ENCODE assay signal across 13 cellular contexts in the genomic region with DNA sequence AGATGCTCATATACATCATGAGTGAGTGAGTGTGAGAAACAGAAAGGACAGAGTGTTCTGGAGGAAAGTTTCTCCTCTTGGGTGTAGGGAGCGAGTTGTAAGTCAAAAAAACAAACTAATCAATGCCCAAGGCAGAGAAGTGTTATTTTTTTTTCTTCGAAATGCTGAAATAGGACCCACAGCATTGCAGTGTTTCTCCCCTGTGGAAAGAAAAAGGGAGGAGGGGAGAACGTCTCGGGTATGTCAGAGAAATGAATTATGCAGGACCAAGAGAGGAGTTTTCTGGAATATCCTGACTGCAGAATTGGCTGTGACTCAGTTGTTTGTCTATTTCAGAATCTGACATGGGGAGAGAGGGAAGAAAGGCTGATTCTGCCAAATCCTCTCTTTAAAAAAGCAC.
DNase-seq lines count a peak whose midpoint lies in the region; TF ChIP-seq lines count a peak whose summit lies in the region.
"Had no signal": no experiment of that assay in that cellular context is flagged by ENCODE, and none has a peak within 500 bp of the region (broad histone marks: within the 10 kb centered on the region; RNA-seq: fewer than 3 reads in every experiment).

No MANE protein-coding gene starts in this region.

- in situ Hi-C loops in ACHN (cut with HindIII; ENCODE audit: low pct_ligation_motif_present, low pct_unique_long_range_greater_than_20kb, low sequenced_read_pairs) = no loop called here

- DNase-seq in AG10803 (ENCODE audit: low read depth) (peak; percentile 16), amniotic epithelial cell (ENCODE audit: low read depth) (peak; percentile 55), fibroblast of villous mesenchyme (ENCODE audit: low read depth) (peak; percentile 13), osteoblast (ENCODE audit: insufficient read length, low spot score, missing footprints) (no peak), NCI-H510A treated with DMSO at 0.1 percent for 48 hours (lab: John Stamatoyannopoulos, UW) (no peak), DMS114 treated with DMSO at 0.1 percent for 48 hours (lab: John Stamatoyannopoulos, UW; ENCODE audit: unreplicated experiment) (no peak), ACHN (no peak), HK-2 (ENCODE audit: unreplicated experiment) (no peak)
- DNase-seq: NCI-H1092, stomach had no signal

- no peaks in the 10 kb centered on the region for H3K36me3 ChIP-seq in osteoblast (ENCODE audit: insufficient read depth, low read length)
- H3K36me3 ChIP-seq: ascending aorta, esophagus muscularis mucosa, stomach had no signal

- no peaks in the 10 kb centered on the region for H3K79me2 ChIP-seq in osteoblast (ENCODE audit: insufficient read depth, low read length)

- peaks cover 33% of the 10 kb centered on the region for H3K4me1 ChIP-seq in osteoblast (ENCODE audit: insufficient read depth, low read length)
- H3K4me1 ChIP-seq: ascending aorta, esophagus muscularis mucosa, stomach had no signal

- H4K20me1 ChIP-seq in osteoblast (ENCODE audit: insufficient read depth, low read length) = no peaks in the 10 kb centered on the region

- peak overlapping the region; percentile 93 for H3K27ac ChIP-seq in osteoblast (ENCODE audit: low read depth, low read length)
- H3K27ac ChIP-seq: stomach had no signal

- peak overlapping the region; percentile 88 for H3K4me2 ChIP-seq in osteoblast (ENCODE audit: insufficient read depth, low read length)

- H2AFZ ChIP-seq in osteoblast (ENCODE audit: low read length) = peak overlapping the region; percentile 49

- no peak for TF ChIP-seq CTCF in AG10803 (conservative IDR thresholded peaks at IDR 0.05; ENCODE audit: low read length)
- no peak for TF ChIP-seq CTCF in fibroblast of villous mesenchyme (IDR thresholded peaks at IDR 0.05; ENCODE audit: insufficient read depth, low read depth, low read length)
- TF ChIP-seq CTCF in osteoblast (IDR thresholded peaks at IDR 0.05; ENCODE audit: extremely low read depth, low read depth, low read length) = no peak

- no peaks in the 10 kb centered on the region for H3K9me3 ChIP-seq in osteoblast (ENCODE audit: low read depth, low read length)
- H3K9me3 ChIP-seq: ascending aorta, esophagus muscularis mucosa, stomach had no signal

- no peaks in the 10 kb centered on the region for H3K27me3 ChIP-seq in osteoblast (ENCODE audit: insufficient read depth, low read length)
- H3K27me3 ChIP-seq: ascending aorta, esophagus muscularis mucosa, stomach had no signal

- H3K4me3 ChIP-seq in AG10803 (ENCODE audit: low read length) = peak overlapping the region; percentile 32
- H3K4me3 ChIP-seq in fibroblast of villous mesenchyme (ENCODE audit: low read depth, low read length) = no peak overlapping the region
- H3K4me3 ChIP-seq in osteoblast (ENCODE audit: insufficient read depth, low read length) = peak overlapping the region; percentile 59
- H3K4me3 ChIP-seq: ascending aorta, esophagus muscularis mucosa, K562, stomach had no signal

Comparison
In these comparisons a context has a peak if more than half of its experiments do, and no peak if none do; other contexts are left out.
1. DNase-seq: peak in AG10803 (single experiment), amniotic epithelial cell (single experiment) and fibroblast of villous mesenchyme (single experiment); none in osteoblast (single experiment), NCI-H510A treated with DMSO at 0.1 percent for 48 hours (single experiment), DMS114 treated with DMSO at 0.1 percent for 48 hours (single experiment), ACHN (single experiment) and HK-2 (single experiment).